1 cellular context compared by ENCODE assay signal in genomic region chr18:76991021-76991688, GRCh38.
TF ChIP-seq lines count a peak whose summit lies in the region.

No MANE protein-coding gene starts in this region.

TF ChIP-seq in SK-N-SH treated with all-trans-retinoic acid at 6 μM for 48 hours, 23 proteins besides CTCF, POLR2A, EP300 and RAD21 (continued from another document):
- TF ChIP-seq BACH2 (CRISPR knock-in tag; IDR thresholded peaks at IDR 0.05; ENCODE audit: borderline replicate concordance): no peak
